ENCODE assay signal across 26 cellular contexts in genomic region chr19:54254195-54254906, GRCh38. TPM values are rescaled to one million over a fixed set of nuclear protein-coding genes. Genes with fewer than 3 reads are reported as not detected.
DNase-seq lines count a peak whose midpoint lies in the region; ATAC-seq lines count a peak whose summit lies in the region.
"Had no signal": no experiment of that assay in that cellular context is flagged by ENCODE, and none has a peak within 500 bp of the region (broad histone marks: within the 10 kb centered on the region; RNA-seq: fewer than 3 reads in every experiment).

No MANE protein-coding gene starts in this region.

- H3K4me3 ChIP-seq in SJCRH30: no peak overlapping the region
- H3K4me3 ChIP-seq: dorsolateral prefrontal cortex, PC-9, skin epidermis had no signal

- H3K36me3 ChIP-seq in SJCRH30: no peaks in the 10 kb centered on the region
- H3K36me3 ChIP-seq: tibial nerve had no signal

- H3K9me3 Mint-ChIP-seq in stimulated activated naive CD8-positive, alpha-beta T cell treated with anti-CD3 and anti-CD28 coated beads, Interleukin-15, amount 100 ng/mL, for 72 hours: no peaks in the 10 kb centered on the region
- no peaks in the 10 kb centered on the region for H3K9me3 Mint-ChIP-seq in natural killer cell treated with Interleukin-12 subunit alpha and Interleukin-12 subunit beta and Interleukin-15 and Interleukin-18, amount 100 ng/mL, for 72 hours
- H3K9me3 Mint-ChIP-seq: activated B cell treated with CpG ODN at 0.5 μM for 24 hours; CD4-positive, alpha-beta memory T cell; naive thymus-derived CD4-positive, alpha-beta T cell had no signal

- H3K4me3 Mint-ChIP-seq in stimulated activated naive CD8-positive, alpha-beta T cell treated with anti-CD3 and anti-CD28 coated beads, Interleukin-15, amount 100 ng/mL, for 72 hours: no peak overlapping the region
- H3K4me3 Mint-ChIP-seq in natural killer cell treated with Interleukin-12 subunit alpha and Interleukin-12 subunit beta and Interleukin-15 and Interleukin-18, amount 100 ng/mL, for 72 hours: no peak overlapping the region
- H3K4me3 Mint-ChIP-seq: activated B cell treated with CpG ODN at 0.5 μM for 24 hours; CD4-positive, alpha-beta memory T cell; naive thymus-derived CD4-positive, alpha-beta T cell had no signal

- no peaks in the 10 kb centered on the region for H3K4me1 ChIP-seq in SJCRH30
- H3K4me1 ChIP-seq: tibial nerve had no signal

- no peak overlapping the region for H3K27ac ChIP-seq in SJCRH30
- H3K27ac ChIP-seq: dorsolateral prefrontal cortex, PC-9, skin epidermis, tibial nerve had no signal

- H3K9me3 ChIP-seq in SJCRH30 (replicated peaks): no peaks in the 10 kb centered on the region
- H3K9me3 ChIP-seq: tibial nerve had no signal

- H3K36me3 Mint-ChIP-seq in natural killer cell treated with Interleukin-12 subunit alpha and Interleukin-12 subunit beta and Interleukin-15 and Interleukin-18, amount 100 ng/mL, for 72 hours: no peaks in the 10 kb centered on the region
- H3K36me3 Mint-ChIP-seq: CD4-positive, alpha-beta memory T cell; naive thymus-derived CD4-positive, alpha-beta T cell had no signal

- H3K27me3 Mint-ChIP-seq in stimulated activated naive CD8-positive, alpha-beta T cell treated with anti-CD3 and anti-CD28 coated beads, Interleukin-15, amount 100 ng/mL, for 72 hours: peaks cover 56% of the 10 kb centered on the region
- peaks cover 8 to 14% of the 10 kb centered on the region in 2 donors for H3K27me3 Mint-ChIP-seq in natural killer cell treated with Interleukin-12 subunit alpha and Interleukin-12 subunit beta and Interleukin-15 and Interleukin-18, amount 100 ng/mL, for 72 hours

- ATAC-seq in stimulated activated naive CD8-positive, alpha-beta T cell treated with anti-CD3 and anti-CD28 coated beads, Interleukin-15, amount 100 ng/mL, for 72 hours: peak; percentile 26
- no peak for ATAC-seq in stimulated activated naive CD8-positive, alpha-beta T cell treated with anti-CD3 and anti-CD28 coated beads, Interleukin-15, Interleukin-2, amounts not matched to agents 100 U/mL and 50 U/mL, for 24 hours
- ATAC-seq in HG02798 (IDR thresholded peaks at IDR 0.05; ENCODE audit: poor library complexity, unreplicated experiment): no peak
- no peak for ATAC-seq in natural killer cell treated with Interleukin-12 subunit alpha and Interleukin-12 subunit beta and Interleukin-15 and Interleukin-18, amount 100 ng/mL, for 72 hours
- ATAC-seq: naive thymus-derived CD4-positive, alpha-beta T cell had no signal

- H3K27me3 ChIP-seq in SJCRH30: peaks cover 41% of the 10 kb centered on the region

- no peak overlapping the region for H3K27ac Mint-ChIP-seq in stimulated activated naive CD8-positive, alpha-beta T cell treated with anti-CD3 and anti-CD28 coated beads, Interleukin-15, amount 100 ng/mL, for 72 hours
- no peak overlapping the region for H3K27ac Mint-ChIP-seq in natural killer cell treated with Interleukin-12 subunit alpha and Interleukin-12 subunit beta and Interleukin-15 and Interleukin-18, amount 100 ng/mL, for 72 hours
- H3K27ac Mint-ChIP-seq: activated B cell treated with CpG ODN at 0.5 μM for 24 hours; CD4-positive, alpha-beta memory T cell; naive thymus-derived CD4-positive, alpha-beta T cell had no signal

- H3K4me1 Mint-ChIP-seq in stimulated activated naive CD8-positive, alpha-beta T cell treated with anti-CD3 and anti-CD28 coated beads, Interleukin-15, amount 100 ng/mL, for 72 hours: no peaks in the 10 kb centered on the region
- H3K4me1 Mint-ChIP-seq in natural killer cell treated with Interleukin-12 subunit alpha and Interleukin-12 subunit beta and Interleukin-15 and Interleukin-18, amount 100 ng/mL, for 72 hours (ENCODE audit: low read depth in 2 of 2): no peaks in the 10 kb centered on the region
- H3K4me1 Mint-ChIP-seq: activated B cell treated with CpG ODN at 0.5 μM for 24 hours; CD4-positive, alpha-beta memory T cell had no signal

- DNase-seq in stimulated activated naive CD8-positive, alpha-beta T cell treated with anti-CD3 and anti-CD28 coated beads, Interleukin-15, amount 100 ng/mL, for 72 hours: no peak
- no peak for DNase-seq in stimulated activated naive CD8-positive, alpha-beta T cell treated with anti-CD3 and anti-CD28 coated beads, Interleukin-15, Interleukin-2, amounts not matched to agents 100 U/mL and 50 U/mL, for 24 hours
- DNase-seq in iPS-NIHi11 (ENCODE audit: low spot score) (peak; percentile 45), SJCRH30 (no peak)
- DNase-seq in natural killer cell treated with Interleukin-12 subunit alpha and Interleukin-12 subunit beta and Interleukin-15 and Interleukin-18, amount 100 ng/mL, for 72 hours (ENCODE audit: low spot score): no peak
- DNase-seq: activated B cell treated with CpG ODN at 0.5 μM for 24 hours; activated CD4-positive, alpha-beta T cell treated with anti-CD3 and anti-CD28 coated beads, Interleukin-2, amount 50 U/mL, for 1 hour; activated naive CD4-positive, alpha-beta T cell; activated T-cell treated with anti-CD3 and anti-CD28 coated beads, Interleukin-2, amount 50 U/mL, for 48 hours; CD4-positive, alpha-beta memory T cell; central memory CD4-positive, alpha-beta T cell; DMS 273 treated with DMSO at 0.1 percent for 48 hours; dorsolateral prefrontal cortex; IMR-90; midbrain; naive thymus-derived CD4-positive, alpha-beta T cell; NCI-H1694 treated with DMSO at 0.1 percent for 48 hours; NCI-H526; NK-92 treated with Interleukin-12 subunit alpha and Interleukin-12 subunit beta, amount 100 ng/mL, for 24 hours; occipital lobe; PC-9; SIG-M5 had no signal

RNA-seq across cellular contexts. Expression of gene LILRB5, which starts 2.7 kb away (rescaled TPM):
- 0.02 TPM in 1 of 2 replicates, not detected in the other for total RNA-seq in SJCRH30 (2014; rRNA removed; shearing (Covaris generic))
- total RNA-seq in natural killer cell treated with Interleukin-12 subunit alpha and Interleukin-12 subunit beta and Interleukin-15 and Interleukin-18, amount 100 ng/mL, for 72 hours: not detected
- total RNA-seq: endothelial cell of umbilical vein, IMR-90, PC-9 had no signal

RNA-seq across cellular contexts. Expression of gene LILRA6, which starts 11.8 kb away (rescaled TPM):
- not detected in 2 replicates for total RNA-seq in SJCRH30 (2014; rRNA removed; shearing (Covaris generic))
- under 1 TPM in 1 of 2 donors, not detected in 1; 0.47 TPM for total RNA-seq in natural killer cell treated with Interleukin-12 subunit alpha and Interleukin-12 subunit beta and Interleukin-15 and Interleukin-18, amount 100 ng/mL, for 72 hours
- total RNA-seq: activated B cell treated with CpG ODN at 0.5 μM for 24 hours, endothelial cell of umbilical vein, IMR-90, occipital lobe, PC-9 had no signal

RNA-seq across cellular contexts. Expression of gene LILRB2, which starts 26.6 kb away (rescaled TPM):
- total RNA-seq in SJCRH30 (2014; rRNA removed; shearing (Covaris generic)): not detected in 2 replicates
- 1 to 10 TPM in 1 of 2 donors, not detected in 1; 1.5 TPM for total RNA-seq in natural killer cell treated with Interleukin-12 subunit alpha and Interleukin-12 subunit beta and Interleukin-15 and Interleukin-18, amount 100 ng/mL, for 72 hours
- total RNA-seq: endothelial cell of umbilical vein, IMR-90, occipital lobe, PC-9 had no signal

RNA-seq across cellular contexts. Expression of gene LILRB3, which starts 31.5 kb away (rescaled TPM):
- total RNA-seq in SJCRH30 (2014; rRNA removed; shearing (Covaris generic)): 0.25 and 0.71 TPM in 2 replicates
- under 1 TPM; 0.43 to 0.47 TPM for total RNA-seq in natural killer cell treated with Interleukin-12 subunit alpha and Interleukin-12 subunit beta and Interleukin-15 and Interleukin-18, amount 100 ng/mL, for 72 hours
- total RNA-seq: endothelial cell of umbilical vein, IMR-90, occipital lobe, PC-9 had no signal

RNA-seq across cellular contexts. Expression of gene RPS9, which starts 53.7 kb away (rescaled TPM):
- total RNA-seq in SJCRH30 (2014; rRNA removed; shearing (Covaris generic)): 2,113 and 3,052 TPM in 2 replicates
- 1,000 to 10,000 TPM in 1 of 2 donors, 100 to 1,000 TPM in 1; 774 to 1,402 TPM for total RNA-seq in natural killer cell treated with Interleukin-12 subunit alpha and Interleukin-12 subunit beta and Interleukin-15 and Interleukin-18, amount 100 ng/mL, for 72 hours
